ENCODE assay signal across 1 cellular context in genomic region chr10:5906651-5907050, GRCh38.
TF ChIP-seq lines count a peak whose summit lies in the region.

No MANE protein-coding gene starts in this region.

TF ChIP-seq in GM12891, 5 proteins besides CTCF, POLR2A, EP300 and RAD21 (continued from another document):
- TF ChIP-seq TAF1 (IDR thresholded peaks at IDR 0.05; ENCODE audit: low read depth, low read length) (no peak), POU2F2 (IDR thresholded peaks at IDR 0.05; ENCODE audit: low read depth, low read length) (no peak)
TF ChIP-seq in GM12891: peak in this region for 0.
